22 cellular contexts compared by ENCODE assay signal in the genomic region with DNA sequence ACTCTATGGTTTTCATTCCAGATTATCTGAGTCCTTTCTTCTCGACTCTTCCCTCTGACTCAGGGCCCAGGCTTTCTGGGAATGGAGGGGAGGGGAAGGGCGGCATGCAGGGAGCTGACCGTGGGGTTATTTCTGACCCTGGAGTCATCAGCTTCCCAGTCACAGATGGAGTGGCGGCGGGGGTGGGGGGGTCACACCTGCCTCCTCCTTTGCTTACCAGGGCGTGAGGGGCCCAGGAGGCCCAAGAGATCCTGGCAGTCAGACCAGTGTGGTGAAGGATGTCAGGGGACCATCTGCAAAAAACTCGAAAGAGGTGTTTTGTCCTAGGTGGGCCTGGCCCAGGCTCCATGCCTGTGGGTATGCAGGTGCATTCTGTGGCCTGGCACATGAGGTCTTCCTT. TPM values are rescaled to one million over a fixed set of nuclear protein-coding genes. Genes with fewer than 3 reads are reported as not detected.
DNase-seq lines count a peak whose midpoint lies in the region; ATAC-seq, FAIRE-seq and TF ChIP-seq lines count a peak whose summit lies in the region.
"Had no signal": no experiment of that assay in that cellular context is flagged by ENCODE, and none has a peak within 500 bp of the region (broad histone marks: within the 10 kb centered on the region; RNA-seq: fewer than 3 reads in every experiment).

No MANE protein-coding gene starts in this region.

- TF ChIP-seq CTCF in astrocyte (IDR thresholded peaks at IDR 0.05; ENCODE audit: insufficient read depth, low read depth, low read length) (no peak), right lobe of liver (IDR thresholded peaks at IDR 0.05) (no peak)

- H3K4me1 ChIP-seq in astrocyte (ENCODE audit: insufficient read depth, low read length), result peaks cover 10% of the 10 kb centered on the region
- H3K4me1 ChIP-seq in mesenchymal stem cell (ENCODE audit: control insufficient read depth, insufficient read depth, low read depth, low read length), result peaks cover 17% of the 10 kb centered on the region
- no peaks in the 10 kb centered on the region for H3K4me1 ChIP-seq in right lobe of liver

- H3K4me3 ChIP-seq in astrocyte (ENCODE audit: insufficient read depth, low read depth, low read length) (no peak overlapping the region), mesenchymal stem cell (ENCODE audit: insufficient read depth in 1 of 2, low read depth in 1 of 2, low read length in 2 of 2) (no peak overlapping the region), right lobe of liver (no peak overlapping the region)
- H3K4me3 ChIP-seq: breast epithelium, dorsolateral prefrontal cortex, left lung, vagina had no signal

- peaks cover 4% of the 10 kb centered on the region for H3K27me3 Mint-ChIP-seq in astrocyte (ENCODE audit: low read depth, unreplicated experiment)

- H3K9ac ChIP-seq in astrocyte (ENCODE audit: low read length) (no peak overlapping the region), mesenchymal stem cell (ENCODE audit: low read length) (no peak overlapping the region)

- H4K20me1 ChIP-seq in astrocyte (ENCODE audit: insufficient read depth, low read length), result no peaks in the 10 kb centered on the region

- WGBS in mesenchymal stem cell, result 49% methylated on average over 6 of the region's 7 CpGs
- 86% methylated on average over 2 of the region's 7 CpGs for WGBS in right lobe of liver (ENCODE audit: insufficient coverage, low coverage, low lambda C conversion rate, missing lambda C conversion rate)

- no peak overlapping the region for H2BK15ac ChIP-seq in mesenchymal stem cell (ENCODE audit: low read depth, poor library complexity, severe bottlenecking)

- no peaks in the 10 kb centered on the region for H3K9me3 Mint-ChIP-seq in astrocyte (ENCODE audit: unreplicated experiment)

- H2BK5ac ChIP-seq in mesenchymal stem cell (ENCODE audit: low read depth, low read length, poor library complexity, severe bottlenecking), result no peak overlapping the region

- no peak for TF ChIP-seq POLR2A in right lobe of liver (IDR thresholded peaks at IDR 0.05)

- H3K27me3 ChIP-seq in astrocyte (ENCODE audit: insufficient read depth, low read length) (peaks cover 2% of the 10 kb centered on the region), mesenchymal stem cell (ENCODE audit: control insufficient read depth in 1 of 2, insufficient read depth in 1 of 2, low read length in 2 of 2) (peaks cover 5 to 14% of the 10 kb centered on the region in 2 experiments), right lobe of liver (no peaks in the 10 kb centered on the region)
- H3K27me3 ChIP-seq: breast epithelium, dorsolateral prefrontal cortex, vagina had no signal

- H3K4me1 Mint-ChIP-seq in astrocyte (ENCODE audit: low read depth, unreplicated experiment), result peaks cover 42% of the 10 kb centered on the region

- no peaks in the 10 kb centered on the region for H3K36me3 ChIP-seq in astrocyte (ENCODE audit: insufficient read depth, low read length)
- H3K36me3 ChIP-seq in mesenchymal stem cell (ENCODE audit: control insufficient read depth in 1 of 2, insufficient read depth in 2 of 2, low read depth in 1 of 2, low read length in 2 of 2), result no peaks in the 10 kb centered on the region
- no peaks in the 10 kb centered on the region for H3K36me3 ChIP-seq in right lobe of liver
- H3K36me3 ChIP-seq: breast epithelium, left lung, vagina had no signal

- ATAC-seq in GM19035 (IDR thresholded peaks at IDR 0.05; ENCODE audit: unreplicated experiment) (no peak), right lobe of liver (no peak)
- ATAC-seq: left lung, Panc1 had no signal

- no peak overlapping the region for H2AFZ ChIP-seq in astrocyte (ENCODE audit: low read depth, low read length)
- no peak overlapping the region for H2AFZ ChIP-seq in mesenchymal stem cell (ENCODE audit: low read depth, low read length)

- intact Hi-C loops in right lobe of liver (cut with DNase I), result loop anchor here in 1 of 2 donors (10.0 kb wide), 1 partner anchor 181 kb away; no protein-coding TSS in a partner anchor

- H3K27ac Mint-ChIP-seq in astrocyte (ENCODE audit: unreplicated experiment), result peak overlapping the region; percentile 88

- no peak overlapping the region for H3K27ac ChIP-seq in astrocyte (ENCODE audit: low read depth, low read length)
- H3K27ac ChIP-seq in mesenchymal stem cell (ENCODE audit: low read length, poor library complexity, severe bottlenecking), result no peak overlapping the region
- no peak overlapping the region for H3K27ac ChIP-seq in right lobe of liver
- H3K27ac ChIP-seq: breast epithelium, dorsolateral prefrontal cortex, left lung, vagina had no signal

- no peak overlapping the region for H3K4me3 Mint-ChIP-seq in astrocyte (ENCODE audit: unreplicated experiment)

- no peak overlapping the region for H4K91ac ChIP-seq in mesenchymal stem cell (ENCODE audit: low read length)

- DNase-seq in AG08395 (ENCODE audit: low spot score), result peak; percentile 32
- peak; percentile 68 for DNase-seq in GM03348 (ENCODE audit: low spot score)
- peak; percentile 48 for DNase-seq in astrocyte (ENCODE audit: low read depth)
- DNase-seq in mesenchymal stem cell, result peak; percentile 26
- no peak for DNase-seq in NCI-H82 treated with DMSO at 0.1 percent for 48 hours (lab: John Stamatoyannopoulos, UW; ENCODE audit: unreplicated experiment)
- DNase-seq in DMS153 treated with DMSO at 0.1 percent for 48 hours (lab: John Stamatoyannopoulos, UW; ENCODE audit: unreplicated experiment), result no peak
- DNase-seq in right lobe of liver, result no peak
- DNase-seq: activated naive CD4-positive, alpha-beta T cell treated with anti-CD3 and anti-CD28 coated beads, Interleukin-2, amount 50 U/mL, for 16 hours; AML-193; DND-41; dorsolateral prefrontal cortex; foreskin melanocyte; left lung; NCI-H1417 treated with DMSO at 0.1 percent for 48 hours; NCI-H2171 treated with DMSO at 0.1 percent for 48 hours; NCI-H774; small intestine had no signal

- no peak overlapping the region for H3K4ac ChIP-seq in mesenchymal stem cell (ENCODE audit: low read depth in 1 of 2, low read length in 2 of 2)

- H3K9me3 ChIP-seq in astrocyte (ENCODE audit: insufficient read depth, low read depth, low read length) (no peaks in the 10 kb centered on the region), mesenchymal stem cell (ENCODE audit: control insufficient read depth, low read length) (no peaks in the 10 kb centered on the region), right lobe of liver (no peaks in the 10 kb centered on the region)
- H3K9me3 ChIP-seq: breast epithelium, left lung, vagina had no signal

- H2AK5ac ChIP-seq in mesenchymal stem cell (ENCODE audit: low read length, severe bottlenecking), result no peak overlapping the region

- no peak overlapping the region for H3K14ac ChIP-seq in mesenchymal stem cell (ENCODE audit: low read length in 2 of 2)

- no peak overlapping the region for H3K23ac ChIP-seq in mesenchymal stem cell (ENCODE audit: low read length in 2 of 2)

- no peak overlapping the region for H4K8ac ChIP-seq in mesenchymal stem cell (ENCODE audit: low read length)

- no peak overlapping the region for H3K18ac ChIP-seq in mesenchymal stem cell (ENCODE audit: low read depth in 1 of 2, low read length in 2 of 2)

- H3K79me2 ChIP-seq in astrocyte (ENCODE audit: insufficient read depth, low read length), result no peaks in the 10 kb centered on the region

- H3K79me1 ChIP-seq in mesenchymal stem cell (replicated peaks; ENCODE audit: low read length, poor library complexity, severe bottlenecking), result no peaks in the 10 kb centered on the region

- peak overlapping the region; percentile 30 for H3K4me2 ChIP-seq in astrocyte (ENCODE audit: low read length)
- no peak overlapping the region for H3K4me2 ChIP-seq in mesenchymal stem cell (ENCODE audit: low read length, poor library complexity, severe bottlenecking)

- H2BK12ac ChIP-seq in mesenchymal stem cell (ENCODE audit: low read length in 2 of 2), result no peak overlapping the region

- no peak overlapping the region for H2BK120ac ChIP-seq in mesenchymal stem cell (ENCODE audit: low read depth, low read length)

- no peak for FAIRE-seq in astrocyte (lab: Jason Lieb, UNC)
- FAIRE-seq: small intestine had no signal

- no peaks in the 10 kb centered on the region for H3K36me3 Mint-ChIP-seq in astrocyte (ENCODE audit: low read depth, unreplicated experiment)

RNA-seq across cellular contexts. Expression of a gene that starts 1.0 kb away (rescaled TPM):
- 1.1 and 1.5 TPM in 2 replicates for total RNA-seq in astrocyte
- polyA plus RNA-seq in mesenchymal stem cell (2013, experiment 1 of 2), result 0.08 TPM
- 0.03 TPM for polyA plus RNA-seq in mesenchymal stem cell (2013, experiment 2 of 2)
- total RNA-seq in right lobe of liver, result under 1 TPM in 5 of 6 experiments, not detected in 1; 0.05 to 0.43 (median 0.07) TPM
- total RNA-seq: osteocyte, vagina had no signal

RNA-seq across cellular contexts. Expression of a gene that starts 40.0 kb away (rescaled TPM):
- total RNA-seq in astrocyte (42.3 and 47.0 TPM in 2 replicates), right lobe of liver (10 to 100 TPM in 5 of 6 experiments, 1 to 10 TPM in 1; 6.7 to 43.4 (median 17.4) TPM)
- polyA plus RNA-seq in mesenchymal stem cell (2013, experiment 1 of 2), result 16.6 TPM
- 15.6 TPM for polyA plus RNA-seq in mesenchymal stem cell (2013, experiment 2 of 2)

Comparison
In these comparisons a context has a peak if more than half of its experiments do, and no peak if none do; other contexts are left out.
1. DNase-seq: peak in AG08395 (single experiment), GM03348 (single experiment), astrocyte (single experiment) and mesenchymal stem cell (single experiment); none in NCI-H82 treated with DMSO at 0.1 percent for 48 hours (single experiment), DMS153 treated with DMSO at 0.1 percent for 48 hours (single experiment) and right lobe of liver (0 of 3).